In the genomic region with DNA sequence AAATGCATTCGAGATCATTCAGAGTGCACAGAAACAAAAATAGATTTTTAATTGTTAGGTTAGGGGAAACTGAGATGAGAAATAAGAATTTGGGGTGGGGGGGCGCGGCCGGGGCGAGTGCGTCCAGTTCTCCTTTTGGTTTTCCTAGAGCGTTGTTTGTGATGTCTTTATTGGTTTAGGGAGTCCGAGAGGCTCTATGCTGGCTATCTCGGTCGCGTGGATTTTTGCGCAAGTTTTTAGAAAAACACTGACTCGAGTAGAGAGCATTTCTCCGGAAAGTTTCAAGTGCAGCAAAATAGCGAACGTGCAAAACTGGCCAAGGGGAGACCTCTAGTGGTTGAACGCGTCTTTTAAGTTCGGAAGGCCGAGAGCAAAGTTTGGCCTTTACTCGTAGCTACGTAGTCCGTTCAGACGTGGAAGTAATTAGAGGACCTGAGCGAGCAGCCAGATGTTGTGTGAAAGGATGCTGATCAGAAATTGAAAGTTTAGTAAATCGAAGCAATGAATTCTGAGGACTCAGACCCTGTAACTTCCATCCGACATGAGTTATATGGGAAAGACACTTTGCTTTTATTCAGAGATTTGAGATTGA, we compare ENCODE assay signal across 8 cellular contexts. TPM values are rescaled to one million over a fixed set of nuclear protein-coding genes. Genes with fewer than 3 reads are reported as not detected.
DNase-seq lines count a peak whose midpoint lies in the region; ATAC-seq and TF ChIP-seq lines count a peak whose summit lies in the region.

No MANE protein-coding gene starts in this region.

- POLR2A ChIA-PET in AG04450 (lab: Yijun Ruan, JAX), result no interaction called here

- peak; percentile 65 for ATAC-seq in GM18858 (IDR thresholded peaks at IDR 0.05; ENCODE audit: unreplicated experiment)
- peak; percentile 58 for ATAC-seq in HG03097 (IDR thresholded peaks at IDR 0.05; ENCODE audit: low FRiP score, unreplicated experiment)

- H3K27me3 ChIP-seq in AG04450 (ENCODE audit: control insufficient read depth, insufficient read depth, low read length) (no peaks in the 10 kb centered on the region), kidney epithelial cell (ENCODE audit: control insufficient read depth, insufficient read depth, low read length) (no peaks in the 10 kb centered on the region)

- peak; percentile 91 for TF ChIP-seq CTCF in AG04450 (IDR thresholded peaks at IDR 0.05; ENCODE audit: low read depth, low read length)
- peak; percentile 91 for TF ChIP-seq CTCF in choroid plexus epithelial cell (conservative IDR thresholded peaks at IDR 0.05; ENCODE audit: low read depth, low read length)
- peak; percentile 73 for TF ChIP-seq CTCF in kidney epithelial cell (IDR thresholded peaks at IDR 0.05; ENCODE audit: insufficient read depth, low read length, poor library complexity, severe bottlenecking)

- no peaks in the 10 kb centered on the region; the same call in 1 of the 2 replicates for H3K9me3 ChIP-seq in AG04450 (ENCODE audit: control insufficient read depth, insufficient read depth, low read length)

- CTCF ChIA-PET in AG04450 (lab: Charles Lee), result interaction anchor here (0.5 to 3.1 kb wide), 39 partner anchors 11 to 1828 kb away, joined by 3 to 51 read pairs (median 4); no protein-coding TSS in a partner anchor

- H3K4me3 ChIP-seq in AG04450 (ENCODE audit: low read depth, low read length) (peak overlapping the region; percentile 74), choroid plexus epithelial cell (ENCODE audit: low read depth, low read length) (peak overlapping the region; percentile 81), kidney epithelial cell (ENCODE audit: low read depth, low read length) (peak overlapping the region; percentile 95)

- DNase-seq in AG04450 (ENCODE audit: low read depth, low spot score), result peak; percentile 89
- peak; percentile 58 for DNase-seq in NCI-H2196 treated with DMSO at 0.1 percent for 48 hours (lab: John Stamatoyannopoulos, UW; ENCODE audit: unreplicated experiment)
- peak; percentile 68 for DNase-seq in activated CD4-positive, CD25-positive, alpha-beta regulatory T cell treated with anti-CD3 and anti-CD28 coated beads, Interleukin-2, amount 50 U/mL, for 16 hours (ENCODE audit: low read depth, low spot score)
- peak; percentile 97 for DNase-seq in choroid plexus epithelial cell (ENCODE audit: low read depth)
- DNase-seq in kidney epithelial cell (ENCODE audit: low read depth), result peak; percentile 67
- peak; percentile 83 for DNase-seq in stimulated activated CD4-positive, alpha-beta T cell treated with anti-CD3 and anti-CD28 coated beads, Interleukin-15, amount 100 ng/mL, for 24 hours

- no peaks in the 10 kb centered on the region for H3K36me3 ChIP-seq in kidney epithelial cell (ENCODE audit: control insufficient read depth, insufficient read depth, low read length)

- peak overlapping the region; percentile 41 for H3K27ac ChIP-seq in AG04450 (ENCODE audit: low read depth, low read length)

RNA-seq across cellular contexts. Expression of gene L3MBTL3, which starts 2.6 kb away (rescaled TPM):
- 17.0 and 23.2 TPM in 2 replicates for polyA plus RNA-seq in AG04450 (2011; rRNA removed)
- 8.6 and 9.3 TPM in 2 replicates for polyA minus RNA-seq in AG04450 (2011; rRNA and poly(A)+ RNA removed)
- 9.5 and 10.3 TPM in 2 replicates for total RNA-seq in kidney epithelial cell

Comparison
In these comparisons a context has a peak if more than half of its experiments do, and no peak if none do; other contexts are left out.
1. Peak in every context shown above with its lines: DNase-seq, ATAC-seq, H3K4me3 ChIP-seq and H3K27ac ChIP-seq.